ENCODE assay signal across 2 cellular contexts in the genomic region with DNA sequence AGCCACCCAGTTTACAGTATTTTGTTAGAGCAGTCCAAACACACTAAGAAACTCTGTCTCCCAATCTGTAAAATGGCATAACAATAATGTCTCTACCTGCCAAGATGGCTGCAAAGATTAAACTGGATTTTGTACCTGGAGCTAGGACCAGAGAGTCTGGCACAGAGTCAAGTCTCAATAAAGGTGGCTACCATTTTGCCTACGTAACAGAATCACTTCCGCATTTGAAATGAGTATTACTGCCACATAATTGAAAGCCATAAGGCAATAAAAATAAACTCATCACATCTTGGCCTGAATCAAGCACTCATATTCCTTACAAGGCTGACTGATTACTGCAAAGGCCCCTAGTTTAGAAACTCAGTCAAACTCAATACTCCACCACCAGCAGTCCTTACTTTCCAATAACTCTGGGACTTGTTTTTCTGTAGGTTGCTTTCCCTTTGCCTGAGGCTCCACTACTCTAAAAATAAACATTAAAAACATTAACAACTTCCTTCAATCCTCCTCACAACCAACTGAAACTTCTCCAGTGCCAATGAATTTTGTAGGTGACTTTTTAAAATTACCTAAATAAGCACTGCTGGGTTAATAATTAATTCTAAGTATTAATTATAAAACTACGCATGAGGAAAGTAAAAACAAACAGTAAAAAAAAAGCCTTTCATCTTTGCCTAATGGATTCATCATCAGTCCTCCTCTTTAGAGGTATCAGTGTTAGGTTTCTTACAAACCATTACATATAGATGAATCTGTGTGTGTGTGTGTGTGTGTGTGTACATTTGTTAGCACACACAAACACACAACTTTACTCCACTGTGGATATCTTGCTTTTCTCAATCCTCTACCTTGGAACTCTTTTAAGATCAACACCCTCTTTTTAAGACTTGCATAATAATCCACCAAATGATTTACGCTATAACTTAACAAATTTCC.
TF ChIP-seq lines count a peak whose summit lies in the region.

No MANE protein-coding gene starts in this region.

TF ChIP-seq in GM12878, 131 proteins besides CTCF, POLR2A, EP300 and RAD21:
- TF ChIP-seq BHLHE40 (IDR thresholded peaks at IDR 0.05; ENCODE audit: borderline replicate concordance in 1 of 2, low read depth in 2 of 2, low read length in 1 of 2) (no peak), POLR2AphosphoS5 (IDR thresholded peaks at IDR 0.05; ENCODE audit: low read length) (no peak), SPI1 (IDR thresholded peaks at IDR 0.05; ENCODE audit: borderline replicate concordance, insufficient read depth, low read depth, low read length) (peak; percentile 80), YY1 (IDR thresholded peaks at IDR 0.05; ENCODE audit: low read depth, low read length) (0 out of 2 replicates have a peak, but pooled peaks have one; percentile 26)

TF ChIP-seq in SK-N-SH treated with all-trans-retinoic acid at 6 μM for 48 hours, 23 proteins besides CTCF, POLR2A, EP300 and RAD21:
- TF ChIP-seq PATZ1 (CRISPR knock-in tag; IDR thresholded peaks at IDR 0.05; ENCODE audit: borderline replicate concordance) (no peak), BACH2 (CRISPR knock-in tag; IDR thresholded peaks at IDR 0.05; ENCODE audit: borderline replicate concordance) (no peak), GLIS3 (CRISPR knock-in tag; IDR thresholded peaks at IDR 0.05) (no peak), ZNF565 (CRISPR knock-in tag; conservative IDR thresholded peaks at IDR 0.05; ENCODE audit: low read depth) (no peak), ZNF70 (CRISPR knock-in tag; IDR thresholded peaks at IDR 0.05) (no peak), PPARA (CRISPR knock-in tag; IDR thresholded peaks at IDR 0.05; ENCODE audit: borderline replicate concordance) (no peak), ESRRG (CRISPR knock-in tag; IDR thresholded peaks at IDR 0.05) (no peak), ZFP30 (CRISPR knock-in tag; IDR thresholded peaks at IDR 0.05) (no peak), CSDC2 (CRISPR knock-in tag; IDR thresholded peaks at IDR 0.05) (no peak), TOX (CRISPR knock-in tag; IDR thresholded peaks at IDR 0.05; ENCODE audit: borderline replicate concordance) (no peak), ARNTL (CRISPR knock-in tag; IDR thresholded peaks at IDR 0.05; ENCODE audit: borderline replicate concordance, low read depth) (no peak)
- TF ChIP-seq, protein P1, sequence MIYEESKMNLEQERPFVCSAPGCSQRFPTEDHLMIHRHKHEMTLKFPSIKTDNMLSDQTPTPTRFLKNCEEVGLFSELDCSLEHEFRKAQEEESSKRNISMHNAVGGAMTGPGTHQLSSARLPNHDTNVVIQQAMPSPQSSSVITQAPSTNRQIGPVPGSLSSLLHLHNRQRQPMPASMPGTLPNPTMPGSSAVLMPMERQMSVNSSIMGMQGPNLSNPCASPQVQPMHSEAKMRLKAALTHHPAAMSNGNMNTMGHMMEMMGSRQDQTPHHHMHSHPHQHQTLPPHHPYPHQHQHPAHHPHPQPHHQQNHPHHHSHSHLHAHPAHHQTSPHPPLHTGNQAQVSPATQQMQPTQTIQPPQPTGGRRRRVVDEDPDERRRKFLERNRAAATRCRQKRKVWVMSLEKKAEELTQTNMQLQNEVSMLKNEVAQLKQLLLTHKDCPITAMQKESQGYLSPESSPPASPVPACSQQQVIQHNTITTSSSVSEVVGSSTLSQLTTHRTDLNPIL (CRISPR knock-in tag; IDR thresholded peaks at IDR 0.05; ENCODE audit: low read depth) = no peak
TF ChIP-seq in SK-N-SH treated with all-trans-retinoic acid at 6 μM for 48 hours: peak in this region for 0.
